In genomic region chr12:66859751-66860440, GRCh38 we compare ENCODE assay signal across 17 cellular contexts.
"Had no signal": no experiment of that assay in that cellular context is flagged by ENCODE, and none has a peak within 500 bp of the region (broad histone marks: within the 10 kb centered on the region; RNA-seq: fewer than 3 reads in every experiment).

No MANE protein-coding gene starts in this region.

- H3K27ac ChIP-seq: gastroesophageal sphincter, heart right ventricle, lower lobe of right lung, stomach had no signal

- H3K4me1 ChIP-seq: heart right ventricle, lower lobe of right lung had no signal

- H3K9me3 ChIP-seq: gastroesophageal sphincter, heart right ventricle, lower lobe of right lung, stomach had no signal

- H3K27me3 ChIP-seq: gastroesophageal sphincter, stomach had no signal

- H3K4me3 ChIP-seq: gastroesophageal sphincter, heart right ventricle, lower lobe of right lung, stomach had no signal

- H3K36me3 ChIP-seq: gastroesophageal sphincter, heart right ventricle, lower lobe of right lung, stomach had no signal

- DNase-seq: activated B cell treated with CpG ODN at 0.5 μM for 24 hours; activated CD4-positive, alpha-beta memory T cell treated with anti-CD3 and anti-CD28 coated beads for 36 hours; activated CD4-positive, alpha-beta T cell treated with anti-CD3 and anti-CD28 coated beads for 4 hours; activated naive CD4-positive, alpha-beta T cell; activated naive CD8-positive, alpha-beta T cell treated with anti-CD3 and anti-CD28 coated beads, Interleukin-2, amount 10 ng/mL, durations not matched to agents 7 days and 5 days; anterior cingulate cortex; cerebellar nuclear complex; effector CD4-positive, alpha-beta T cell; heart right ventricle; immature natural killer cell; lower lobe of right lung; posterior cingulate gyrus; retina; stimulated activated CD4-positive, alpha-beta T cell treated with anti-CD3 and anti-CD28 coated beads, Interleukin-12 subunit alpha, Interleukin-12 subunit beta, amount 100 ng/mL, for 4 hours; stimulated activated CD4-positive, alpha-beta T cell treated with anti-CD3 and anti-CD28 coated beads, Interleukin-2, amount 100 ng/mL, for 24 hours; stomach had no signal
